ENCODE assay signal across 8 cellular contexts in the genomic region with DNA sequence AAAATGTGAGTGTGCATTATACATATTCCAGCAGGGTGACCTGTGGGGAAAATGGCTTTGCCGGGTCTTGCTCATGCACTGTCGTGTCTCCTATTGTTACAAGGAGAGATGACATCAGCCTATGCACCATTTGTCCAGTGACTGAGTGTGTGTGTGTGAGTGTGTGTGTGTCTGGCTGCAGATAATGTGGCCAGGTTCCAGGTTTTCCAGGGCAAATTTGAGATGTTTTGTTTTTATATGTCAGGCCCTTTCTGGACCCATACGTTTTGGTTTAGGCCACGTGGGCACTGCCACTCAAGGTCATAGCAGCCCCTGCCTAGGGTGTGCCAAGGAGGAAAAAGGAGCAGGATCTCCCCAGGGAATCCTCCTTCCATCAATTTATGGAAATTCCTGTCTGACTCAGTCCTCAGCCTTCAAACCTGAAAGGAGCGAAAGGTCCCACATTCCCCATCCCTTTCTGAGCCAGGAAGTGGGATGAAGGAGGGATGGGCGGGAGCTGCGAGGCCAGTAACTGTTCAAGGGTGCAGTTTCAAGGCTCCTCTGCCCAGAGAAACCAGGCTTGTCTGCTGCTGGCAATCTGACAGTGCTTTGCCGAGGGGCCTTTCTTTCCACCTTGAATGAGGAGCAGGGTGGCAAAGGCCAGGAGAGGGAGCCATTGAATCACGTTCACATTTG.
A peak's percentile ranks its signal among the peaks of the same experiment; 100 is the strongest.
DNase-seq lines count a peak whose midpoint lies in the region; ATAC-seq and TF ChIP-seq lines count a peak whose summit lies in the region.

No MANE protein-coding gene starts in this region.

- TF ChIP-seq CTCF in PC-3 (conservative IDR thresholded peaks at IDR 0.05; ENCODE audit: low read depth, low read length) (peak; percentile 62), dorsolateral prefrontal cortex (IDR thresholded peaks at IDR 0.05 in 54 of 56, conservative IDR thresholded peaks at IDR 0.05 in 2 of 56; ENCODE audit: low read depth in 1 of 56, partially characterized antibody in 56 of 56) (peak in 50 of 56 donors; percentile 13 to 61 (median 36))

- DNase-seq in DMS79 treated with DMSO at 0.1 percent for 48 hours (lab: John Stamatoyannopoulos, UW) (peak; percentile 94), PC-3 (peak; percentile 76), dorsolateral prefrontal cortex (peak in 1 of 10 donors; percentile 47), myocyte (ENCODE audit: low read depth) (peak; percentile 77)

- CTCF ChIA-PET in PC-3 (lab: Charles Lee) = no interaction called here

- peak; percentile 88 for TF ChIP-seq RAD21 in Ishikawa (IDR thresholded peaks at IDR 0.05; ENCODE audit: low read depth)

- peaks cover 10% of the 10 kb centered on the region for H3K4me1 ChIP-seq in PC-3 (ENCODE audit: insufficient read depth, low read length)

- ATAC-seq in PC-3 (peak; percentile 65), GM21526 (IDR thresholded peaks at IDR 0.05; ENCODE audit: low FRiP score, unreplicated experiment) (no peak), GM18519 (IDR thresholded peaks at IDR 0.05; ENCODE audit: low FRiP score, unreplicated experiment) (no peak), GM19351 (IDR thresholded peaks at IDR 0.05; ENCODE audit: unreplicated experiment) (no peak)

- H4K20me1 ChIP-seq in PC-3 (ENCODE audit: low read length) = no peaks in the 10 kb centered on the region

- no peaks in the 10 kb centered on the region for H3K36me3 ChIP-seq in PC-3 (ENCODE audit: low read depth, low read length)

- no peaks in the 10 kb centered on the region for H3K9me3 ChIP-seq in PC-3 (ENCODE audit: low read length)

- no peaks in the 10 kb centered on the region for H3F3A ChIP-seq in PC-3 (ENCODE audit: low read length, unreplicated experiment)

- no peaks in the 10 kb centered on the region for H3K9me2 ChIP-seq in PC-3 (replicated peaks; ENCODE audit: low read length)

- no peak overlapping the region for H3K4me3 ChIP-seq in PC-3 (ENCODE audit: low read length)
- no peak overlapping the region for H3K4me3 ChIP-seq in dorsolateral prefrontal cortex

- 0 out of 2 replicates have a peak overlapping the region, but pooled peaks have one; percentile 10 for H2AFZ ChIP-seq in PC-3 (ENCODE audit: low read length)

- H3K27ac ChIP-seq in PC-3 (ENCODE audit: low read length) = peak overlapping the region; percentile 73
- no peak overlapping the region for H3K27ac ChIP-seq in dorsolateral prefrontal cortex

- no TSS peak for BruUV-seq in PC-3 (replicated peaks; lab: Mats Ljungman, UMichigan)

- H3K79me2 ChIP-seq in PC-3 (ENCODE audit: low read length) = no peaks in the 10 kb centered on the region

- intact Hi-C loops in PC-3 (cut with micrococcal nuclease) = no loop called here
- intact Hi-C loops in dorsolateral prefrontal cortex (cut with DNase I) = loop anchor here (2.0 to 5.0 kb wide), 3 partner anchors 91 to 251 kb away; a partner anchor contains a TSS

- no peak for TF ChIP-seq EP300 in Ishikawa (IDR thresholded peaks at IDR 0.05; ENCODE audit: borderline replicate concordance)

- POLR2A ChIA-PET in PC-3 (lab: Charles Lee; ENCODE audit: unreplicated experiment) = no interaction called here

- 0 out of 2 replicates have a peak overlapping the region, but pooled peaks have one; percentile 20 for H3K9ac ChIP-seq in PC-3 (ENCODE audit: low read length)

- H3K27me3 ChIP-seq in PC-3 (ENCODE audit: low read length) = no peaks in the 10 kb centered on the region
- peaks cover 0 to 8% (median 0%) of the 10 kb centered on the region in 45 donors for H3K27me3 ChIP-seq in dorsolateral prefrontal cortex

- H3K4me2 ChIP-seq in PC-3 (ENCODE audit: low read length) = peak overlapping the region; percentile 63

TF ChIP-seq in Ishikawa, 13 proteins besides CTCF, POLR2A, EP300 and RAD21:
- no peak for TF ChIP-seq YY1 (IDR thresholded peaks at IDR 0.05; ENCODE audit: low read depth)
- no peak for TF ChIP-seq FOXM1 (IDR thresholded peaks at IDR 0.05; ENCODE audit: borderline replicate concordance, low read depth)
- no peak for TF ChIP-seq NFIC (IDR thresholded peaks at IDR 0.05)
- TF ChIP-seq, protein P1, sequence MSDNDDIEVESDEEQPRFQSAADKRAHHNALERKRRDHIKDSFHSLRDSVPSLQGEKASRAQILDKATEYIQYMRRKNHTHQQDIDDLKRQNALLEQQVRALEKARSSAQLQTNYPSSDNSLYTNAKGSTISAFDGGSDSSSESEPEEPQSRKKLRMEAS (IDR thresholded peaks at IDR 0.05) = no peak
